In genomic region chr11:44559944-44560308, GRCh38 we compare ENCODE assay signal across 7 cellular contexts. TPM values are rescaled to one million over a fixed set of nuclear protein-coding genes. Genes with fewer than 3 reads are reported as not detected.
DNase-seq lines count a peak whose midpoint lies in the region; ATAC-seq and TF ChIP-seq lines count a peak whose summit lies in the region.
"Not testable (repeated sequence)": the region's sequence is repeated elsewhere in the genome, so short reads cannot be mapped to it uniquely, and the experiment has no call there.

No MANE protein-coding gene starts in this region.

- BruUV-seq in OCI-LY7 (replicated peaks; lab: Mats Ljungman, UMichigan), result not testable (repeated sequence)

- not testable (repeated sequence) for H3K9me2 ChIP-seq in OCI-LY7 (ENCODE audit: insufficient read depth, low read length)

- not testable (repeated sequence) for H4K20me1 ChIP-seq in OCI-LY7 (ENCODE audit: insufficient read depth, low read length)

- not testable (repeated sequence) for DNase-seq in CD4-positive, alpha-beta T cell; OCI-LY7 (ENCODE audit: low spot score); activated B cell treated with CpG ODN at 0.5 μM for 24 hours; activated naive CD4-positive, alpha-beta T cell treated with anti-CD3 and anti-CD28 coated beads, Interleukin-2, amount 10 ng/mL, durations not matched to agents 7 days and 5 days

- H2AFZ ChIP-seq in OCI-LY7 (ENCODE audit: low read length), result peak overlapping the region; percentile 63; the same call in 1 of the 2 replicates

- not testable (repeated sequence) for H3K4me3 ChIP-seq in HUES64 (ENCODE audit: low read length); iPS-20b (ENCODE audit: low read length)
- H3K4me3 ChIP-seq in OCI-LY7 (ENCODE audit: low read depth, low read length, poor library complexity, severe bottlenecking), result peak overlapping the region; percentile 36

- not testable (repeated sequence) for H3K36me3 ChIP-seq in HUES64 (ENCODE audit: insufficient read depth, low read length); OCI-LY7 (ENCODE audit: insufficient read depth, low read length); iPS-20b (ENCODE audit: insufficient read depth, low read depth, low read length)

- H3K27ac Mint-ChIP-seq in CD4-positive, alpha-beta T cell, result peak overlapping the region; percentile 24
- H3K27ac Mint-ChIP-seq in activated B cell treated with CpG ODN at 0.5 μM for 24 hours, result peak overlapping the region; percentile 81
- peak overlapping the region; percentile 49 for H3K27ac Mint-ChIP-seq in activated naive CD4-positive, alpha-beta T cell treated with anti-CD3 and anti-CD28 coated beads, Interleukin-2, amount 10 ng/mL, durations not matched to agents 7 days and 5 days

- H3K4me1 ChIP-seq in HUES64 (ENCODE audit: insufficient read depth, low read length), result peaks cover 26% of the 10 kb centered on the region
- H3K4me1 ChIP-seq in OCI-LY7 (ENCODE audit: insufficient read depth, low read length, poor library complexity, severe bottlenecking), result peaks cover 45% of the 10 kb centered on the region
- peaks cover 26% of the 10 kb centered on the region; the same call in 1 of the 2 replicates for H3K4me1 ChIP-seq in iPS-20b (ENCODE audit: insufficient read depth, low read length)

- ATAC-seq in CD4-positive, alpha-beta T cell (ENCODE audit: poor library complexity); activated B cell treated with CpG ODN at 0.5 μM for 24 hours (ENCODE audit: low read depth): not testable (repeated sequence)
- ATAC-seq in GM19351 (IDR thresholded peaks at IDR 0.05; ENCODE audit: unreplicated experiment), result peak; percentile 4

- intact Hi-C loops in CD4-positive, alpha-beta T cell (cut with DNase I, micrococcal nuclease), result loop anchor here in 1 of 2 experiments (5.0 to 10.0 kb wide), 3 partner anchors 167 to 795 kb away; partner anchors contain the start of gene TSPAN18
- intact Hi-C loops in OCI-LY7 (cut with micrococcal nuclease; ENCODE audit: unreplicated experiment) (loop anchor here (1.0 to 10.0 kb wide), 4 partner anchors 51 to 525 kb away; no protein-coding TSS in a partner anchor), activated B cell treated with CpG ODN at 0.5 μM for 24 hours (cut with micrococcal nuclease) (loop anchor here (1.0 to 10.0 kb wide), 8 partner anchors 9 to 1245 kb away; partner anchors contain the start of genes API5 and SLC35C1)

- POLR2A ChIA-PET in CD4-positive, alpha-beta T cell (lab: Charles Lee), result interaction anchor here (1.0 to 1.9 kb wide), 5 partner anchors 14 to 57 kb away, joined by 3 to 7 read pairs (median 4); no protein-coding TSS in a partner anchor
- POLR2A ChIA-PET in OCI-LY7 (lab: Charles Lee), result interaction anchor here (1.9 to 2.2 kb wide), 4 partner anchors 12 to 57 kb away, joined by 6 to 22 read pairs (median 8); no protein-coding TSS in a partner anchor
- POLR2A ChIA-PET in activated B cell treated with CpG ODN at 0.5 μM for 24 hours (lab: Charles Lee), result interaction anchor here (0.5 to 17.5 kb wide), 11 partner anchors 9 to 64 kb away, joined by 3 to 485 read pairs (median 8); no protein-coding TSS in a partner anchor

- H3K4me2 ChIP-seq in OCI-LY7 (ENCODE audit: low read length), result peak overlapping the region; percentile 62

- H3K79me2 ChIP-seq in OCI-LY7 (ENCODE audit: insufficient read depth, low read depth, low read length), result not testable (repeated sequence)

- CTCF ChIA-PET in CD4-positive, alpha-beta T cell (lab: Charles Lee), result interaction anchor here (1.0 to 13.1 kb wide), 3 partner anchors 55 to 216 kb away, joined by 4 to 168 read pairs (median 7); no protein-coding TSS in a partner anchor
- CTCF ChIA-PET in OCI-LY7 (lab: Charles Lee; ENCODE audit: unreplicated experiment) (interaction anchor here (0.8 to 1.7 kb wide), 3 partner anchors 50 to 55 kb away, joined by 3 to 10 read pairs (median 4); no protein-coding TSS in a partner anchor), activated B cell treated with CpG ODN at 0.5 μM for 24 hours (lab: Charles Lee) (interaction anchor here (0.9 to 13.5 kb wide), 7 partner anchors 9 to 72 kb away, joined by 3 to 398 read pairs (median 5); no protein-coding TSS in a partner anchor)
- CTCF ChIA-PET in activated naive CD4-positive, alpha-beta T cell treated with anti-CD3 and anti-CD28 coated beads, Interleukin-2, amount 10 ng/mL, durations not matched to agents 7 days and 5 days (lab: Charles Lee), result interaction anchor here (1.3 to 21.5 kb wide), 7 partner anchors 10 to 351 kb away, joined by 3 to 403 read pairs (median 17); no protein-coding TSS in a partner anchor

- H3K9me3 Mint-ChIP-seq in CD4-positive, alpha-beta T cell; activated B cell treated with CpG ODN at 0.5 μM for 24 hours; activated naive CD4-positive, alpha-beta T cell treated with anti-CD3 and anti-CD28 coated beads, Interleukin-2, amount 10 ng/mL, durations not matched to agents 7 days and 5 days: not testable (repeated sequence)

- H3K9ac ChIP-seq in HUES64 (ENCODE audit: low read depth, low read length), result not testable (repeated sequence)
- peak overlapping the region; percentile 6; the same call in 1 of the 2 replicates for H3K9ac ChIP-seq in iPS-20b (ENCODE audit: low read depth, low read length)

- not testable (repeated sequence) for H3K9me3 ChIP-seq in CD4-positive, alpha-beta T cell (ENCODE audit: control insufficient read depth, low read length); HUES64 (ENCODE audit: insufficient read depth, low read depth, low read length); OCI-LY7 (ENCODE audit: low read length); iPS-20b (ENCODE audit: insufficient read depth, low read depth, low read length)

- TF ChIP-seq CTCF in CD4-positive, alpha-beta T cell (IDR thresholded peaks at IDR 0.05); OCI-LY7 (conservative IDR thresholded peaks at IDR 0.05; ENCODE audit: low read length); activated B cell treated with CpG ODN at 0.5 μM for 24 hours (IDR thresholded peaks at IDR 0.05): not testable (repeated sequence)

- not testable (repeated sequence) for H3K27ac ChIP-seq in CD4-positive, alpha-beta T cell (ENCODE audit: low read depth, low read length); iPS-20b (ENCODE audit: low read length)
- H3K27ac ChIP-seq in HUES64 (ENCODE audit: low read depth, low read length) (peak overlapping the region; percentile 49; the same call in 1 of the 2 replicates), OCI-LY7 (ENCODE audit: low read depth, low read length, poor library complexity, severe bottlenecking) (peak overlapping the region; percentile 42)

- not testable (repeated sequence) for H3K36me3 Mint-ChIP-seq in CD4-positive, alpha-beta T cell (ENCODE audit: low read depth); activated B cell treated with CpG ODN at 0.5 μM for 24 hours (ENCODE audit: low read depth); activated naive CD4-positive, alpha-beta T cell treated with anti-CD3 and anti-CD28 coated beads, Interleukin-2, amount 10 ng/mL, durations not matched to agents 7 days and 5 days

- peaks cover 50% of the 10 kb centered on the region for H3K4me1 Mint-ChIP-seq in CD4-positive, alpha-beta T cell (ENCODE audit: low read depth)
- peaks cover 77% of the 10 kb centered on the region for H3K4me1 Mint-ChIP-seq in activated B cell treated with CpG ODN at 0.5 μM for 24 hours
- peaks cover 45% of the 10 kb centered on the region for H3K4me1 Mint-ChIP-seq in activated naive CD4-positive, alpha-beta T cell treated with anti-CD3 and anti-CD28 coated beads, Interleukin-2, amount 10 ng/mL, durations not matched to agents 7 days and 5 days

- H3K27me3 ChIP-seq in CD4-positive, alpha-beta T cell (ENCODE audit: control insufficient read depth, insufficient read depth, low read length); HUES64 (ENCODE audit: insufficient read depth, low read length): not testable (repeated sequence)
- H3K27me3 ChIP-seq in iPS-20b (ENCODE audit: insufficient read depth, low read length), result peaks cover 21% of the 10 kb centered on the region

- WGBS in HUES64, result 80% methylated on average over 7 of the region's 7 CpGs

- H3K4me3 Mint-ChIP-seq in CD4-positive, alpha-beta T cell; activated naive CD4-positive, alpha-beta T cell treated with anti-CD3 and anti-CD28 coated beads, Interleukin-2, amount 10 ng/mL, durations not matched to agents 7 days and 5 days: not testable (repeated sequence)
- peak overlapping the region; percentile 53 for H3K4me3 Mint-ChIP-seq in activated B cell treated with CpG ODN at 0.5 μM for 24 hours

- H3K27me3 Mint-ChIP-seq in CD4-positive, alpha-beta T cell; activated B cell treated with CpG ODN at 0.5 μM for 24 hours; activated naive CD4-positive, alpha-beta T cell treated with anti-CD3 and anti-CD28 coated beads, Interleukin-2, amount 10 ng/mL, durations not matched to agents 7 days and 5 days: not testable (repeated sequence)

RNA-seq across cellular contexts. Expression of gene CD82, which starts 5.5 kb away (rescaled TPM):
- total RNA-seq in CD4-positive, alpha-beta T cell, result 10 to 100 TPM; 33.8 to 37.3 TPM
- polyA plus RNA-seq in HUES64 (2013, experiment 1 of 2), result 6.9 TPM
- polyA plus RNA-seq in HUES64 (2013, experiment 2 of 2), result 7.4 TPM
- 1.2 and 1.8 TPM in 2 replicates for total RNA-seq in OCI-LY7 (2014; rRNA removed; shearing (Covaris generic))
- total RNA-seq in OCI-LY7 (2022), result 3.4 and 6.4 TPM in 2 replicates
- 728 and 770 TPM in 2 replicates for total RNA-seq in activated B cell treated with CpG ODN at 0.5 μM for 24 hours

Comparison
In these comparisons a context has a peak if more than half of its experiments do, and no peak if none do; other contexts are left out.
1. H3K27ac Mint-ChIP-seq: peak in every context shown above with its lines; median percentile 81 in activated B cell treated with CpG ODN at 0.5 μM for 24 hours; 49 in activated naive CD4-positive, alpha-beta T cell treated with anti-CD3 and anti-CD28 coated beads, Interleukin-2, amount 10 ng/mL, durations not matched to agents 7 days and 5 days; 24 in CD4-positive, alpha-beta T cell.
2. RNA of gene CD82, which starts 5.5 kb away (total RNA-seq): 728 to 770 TPM in activated B cell treated with CpG ODN at 0.5 μM for 24 hours; 33.8 to 37.3 TPM in CD4-positive, alpha-beta T cell and 1.2 to 6.4 TPM in OCI-LY7; every median in the first group is over 10 times any median in the second.